16 cellular contexts compared by ENCODE assay signal in the genomic region with DNA sequence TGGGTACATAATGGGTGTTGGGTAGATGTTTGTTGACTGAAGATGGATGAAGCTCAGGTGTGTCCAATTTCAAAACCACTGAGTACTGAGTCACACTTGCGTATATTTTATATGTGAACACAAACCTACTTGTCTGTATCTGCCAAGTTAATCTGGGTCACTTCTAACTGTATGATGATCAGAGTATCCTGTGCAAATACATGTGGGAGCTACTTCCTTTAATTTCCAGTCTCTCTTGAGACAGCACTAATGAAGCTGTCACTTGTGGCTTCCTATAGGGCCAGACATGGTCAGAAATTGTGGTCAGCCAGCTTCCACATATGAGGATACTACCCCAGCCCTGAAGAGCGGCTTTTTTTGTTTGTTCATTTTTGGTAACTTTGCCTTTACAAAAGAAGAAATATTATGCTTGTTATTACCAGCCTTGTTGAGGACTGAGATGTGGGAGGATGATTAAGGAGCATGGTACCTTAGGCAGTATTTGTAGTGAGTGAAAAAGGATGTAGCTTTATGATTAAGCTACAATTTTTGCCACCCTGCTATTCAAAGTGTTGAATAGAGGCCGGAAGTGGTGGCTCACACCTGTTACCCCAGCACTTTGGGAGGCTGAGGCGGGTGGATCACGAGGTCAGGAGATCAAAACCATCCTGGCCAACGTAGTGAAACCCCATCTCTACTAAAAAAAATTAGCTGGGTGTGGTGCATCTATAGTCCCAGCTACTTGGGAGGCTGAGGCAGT. TPM values are rescaled to one million over a fixed set of nuclear protein-coding genes. Genes with fewer than 3 reads are reported as not detected.
A peak's percentile ranks its signal among the peaks of the same experiment; 100 is the strongest.
DNase-seq lines count a peak whose midpoint lies in the region; ATAC-seq, FAIRE-seq and TF ChIP-seq lines count a peak whose summit lies in the region.
"Had no signal": no experiment of that assay in that cellular context is flagged by ENCODE, and none has a peak within 500 bp of the region (broad histone marks: within the 10 kb centered on the region; RNA-seq: fewer than 3 reads in every experiment).

No MANE protein-coding gene starts in this region.

- peaks cover 17% of the 10 kb centered on the region for H3K36me3 Mint-ChIP-seq in CD4-positive, CD25-positive, alpha-beta regulatory T cell
- peaks cover 3% of the 10 kb centered on the region for H3K36me3 Mint-ChIP-seq in T-helper 17 cell (ENCODE audit: low read depth)

- no peak overlapping the region for H3K4me3 ChIP-seq in CD4-positive, CD25-positive, alpha-beta regulatory T cell (ENCODE audit: low read depth, low read length)
- H3K4me3 ChIP-seq in HL-60 (replicated peaks; ENCODE audit: insufficient read depth, low read length) (no peak overlapping the region), HepG2 (replicated peaks in 1 of 3; ENCODE audit: insufficient read depth in 1 of 3, low read depth in 2 of 3, low read length in 3 of 3) (no peak overlapping the region)
- H3K4me3 ChIP-seq: gastroesophageal sphincter, right atrium auricular region, stomach had no signal

- no peak overlapping the region for H3K9ac ChIP-seq in HepG2 (ENCODE audit: insufficient read depth, low read depth, low read length)

- no peak overlapping the region for H3K4me3 Mint-ChIP-seq in CD4-positive, CD25-positive, alpha-beta regulatory T cell
- no peak overlapping the region for H3K4me3 Mint-ChIP-seq in T-helper 17 cell

- WGBS in HepG2 (ENCODE audit: low lambda C conversion rate), result 95% methylated on average over 6 of the region's 6 CpGs

- TF ChIP-seq EP300 in HepG2 (IDR thresholded peaks at IDR 0.05; ENCODE audit: low read depth in 2 of 2, low read length in 2 of 2) (no peak), HepG2 (CRISPR knock-in tag; IDR thresholded peaks at IDR 0.05; ENCODE audit: borderline replicate concordance) (no peak)

- no peaks in the 10 kb centered on the region for H3K27me3 ChIP-seq in CD4-positive, CD25-positive, alpha-beta regulatory T cell (ENCODE audit: control insufficient read depth, insufficient read depth, low read length)
- H3K27me3 ChIP-seq in HL-60 (ENCODE audit: insufficient read depth, poor library complexity, severe bottlenecking) (no peaks in the 10 kb centered on the region), HepG2 (ENCODE audit: control insufficient read depth in 1 of 2, insufficient read depth in 2 of 2, low read length in 2 of 2) (no peaks in the 10 kb centered on the region)
- H3K27me3 ChIP-seq: gastroesophageal sphincter, right atrium auricular region, stomach had no signal

- TF ChIP-seq CTCF in HL-60 (IDR thresholded peaks at IDR 0.05; ENCODE audit: insufficient read depth, low read length), result no peak
- TF ChIP-seq CTCF in HepG2 (CRISPR knock-in tag; IDR thresholded peaks at IDR 0.05), result no peak

- no peaks in the 10 kb centered on the region for H3K79me2 ChIP-seq in HepG2 (ENCODE audit: insufficient read depth, low read length)

- CTCF ChIA-PET in HepG2 (lab: Yijun Ruan, JAX; ENCODE audit: low intra/inter-chr PET ratio, low total read pairs), result no interaction called here

- no peak for FAIRE-seq in HepG2 (lab: Jason Lieb, UNC)

- no peaks in the 10 kb centered on the region for H4K20me1 ChIP-seq in HepG2 (ENCODE audit: insufficient read depth, low read length)

- H3K27ac ChIP-seq in CD4-positive, CD25-positive, alpha-beta regulatory T cell (ENCODE audit: insufficient read depth, low read length, poor library complexity, severe bottlenecking), result no peak overlapping the region
- no peak overlapping the region for H3K27ac ChIP-seq in HL-60 (replicated peaks)
- no peak overlapping the region for H3K27ac ChIP-seq in HepG2 (ENCODE audit: extremely low read length, insufficient read depth, low read length)
- H3K27ac ChIP-seq: gastroesophageal sphincter, right atrium auricular region, stomach had no signal

- H3K4me1 ChIP-seq in CD4-positive, CD25-positive, alpha-beta regulatory T cell (ENCODE audit: control insufficient read depth, insufficient read depth, low read length, poor library complexity, severe bottlenecking), result no peaks in the 10 kb centered on the region
- H3K4me1 ChIP-seq in HepG2 (ENCODE audit: insufficient read depth, low read length), result peaks cover 69% of the 10 kb centered on the region
- H3K4me1 ChIP-seq: gastroesophageal sphincter, right atrium auricular region had no signal

- POLR2A ChIA-PET in HepG2 (lab: Yijun Ruan, JAX), result no interaction called here

- intact Hi-C loops in HepG2 (cut with micrococcal nuclease; ENCODE audit: unreplicated experiment), result no loop called here

- H3K9me3 Mint-ChIP-seq in CD4-positive, CD25-positive, alpha-beta regulatory T cell, result peaks cover 0 to 7% (median 4%) of the 10 kb centered on the region in 7 donors

- no peak overlapping the region for H3K4me2 ChIP-seq in HepG2 (ENCODE audit: low read depth, low read length)

- H3K9me3 ChIP-seq in CD4-positive, CD25-positive, alpha-beta regulatory T cell (ENCODE audit: control insufficient read depth in 2 of 2, low read length in 2 of 2), result peaks cover 0 to 3% of the 10 kb centered on the region in 2 experiments
- H3K9me3 ChIP-seq in T-helper 17 cell (ENCODE audit: control insufficient read depth, low read length, poor library complexity, severe bottlenecking) (no peaks in the 10 kb centered on the region), HepG2 (ENCODE audit: low read length) (peaks cover 10% of the 10 kb centered on the region)

- BruUV-seq in HepG2 (replicated peaks; lab: Mats Ljungman, UMichigan), result no TSS peak

- no peaks in the 10 kb centered on the region for H3K27me3 Mint-ChIP-seq in CD4-positive, CD25-positive, alpha-beta regulatory T cell
- no peaks in the 10 kb centered on the region for H3K27me3 Mint-ChIP-seq in T-helper 17 cell

- no peak overlapping the region for H2AFZ ChIP-seq in HepG2 (ENCODE audit: low read length)

- in situ Hi-C loops in HepG2 (cut with HindIII; ENCODE audit: extremely low pct_ligation_motif_present, low pct_unique_long_range_greater_than_20kb), result no loop called here

- no peak for TF ChIP-seq POLR2A in HepG2 (IDR thresholded peaks at IDR 0.05; ENCODE audit: insufficient read depth in 1 of 2, low read depth in 2 of 2, low read length in 2 of 2)

- H3K36me3 ChIP-seq in CD4-positive, CD25-positive, alpha-beta regulatory T cell (ENCODE audit: control insufficient read depth, insufficient read depth, low read length), result no peaks in the 10 kb centered on the region
- H3K36me3 ChIP-seq in HepG2 (replicated peaks in 1 of 2; ENCODE audit: control insufficient read depth in 1 of 2, insufficient read depth in 2 of 2, low read length in 2 of 2), result 0 out of 5 replicates have a peak, but pooled peaks cover 0 to 1% of the 10 kb centered on the region in 2 experiments
- H3K36me3 ChIP-seq: gastroesophageal sphincter, right atrium auricular region, stomach had no signal

- peak in 1 of 2 donors; percentile 20 for ATAC-seq in CD4-positive, CD25-positive, alpha-beta regulatory T cell (ENCODE audit: low read depth in 2 of 2)
- ATAC-seq in T-helper 17 cell (peak; percentile 70), HepG2 (no peak), GM19328 (IDR thresholded peaks at IDR 0.05; ENCODE audit: unreplicated experiment) (no peak), HG03045 (IDR thresholded peaks at IDR 0.05; ENCODE audit: unreplicated experiment) (no peak)
- ATAC-seq: gastroesophageal sphincter had no signal

- TF ChIP-seq RAD21 in HepG2 (CRISPR knock-in tag; IDR thresholded peaks at IDR 0.05), result no peak

- no peak for DNase-seq in CD4-positive, CD25-positive, alpha-beta regulatory T cell
- DNase-seq in HL-60 (ENCODE audit: low read depth in 1 of 2, low spot score in 1 of 2) (peak; percentile 80 to 83), T-helper 17 cell (no peak), HepG2 (ENCODE audit: low spot score) (peak; percentile 6), NCI-H2081 treated with DMSO at 0.1 percent for 48 hours (lab: John Stamatoyannopoulos, UW) (no peak)
- DNase-seq: activated CD4-positive, alpha-beta T cell treated with anti-CD3 and anti-CD28 coated beads for 4 hours; activated effector memory CD4-positive, alpha-beta T cell treated with anti-CD3 and anti-CD28 coated beads, Interleukin-2, amount 50 U/mL, for 16 hours; COR-L47; islet precursor cell; NCI-H524 treated with DMSO at 0.1 percent for 48 hours; stimulated activated CD4-positive, alpha-beta T cell treated with anti-CD3 and anti-CD28 coated beads, Interleukin-4, amount 100 ng/mL, for 1 hour; stomach had no signal

- H3K27ac Mint-ChIP-seq in CD4-positive, CD25-positive, alpha-beta regulatory T cell, result peak overlapping the region in 2 of 3 donors; percentile 26 to 38
- peak overlapping the region; percentile 45 for H3K27ac Mint-ChIP-seq in T-helper 17 cell

- H3K4me1 Mint-ChIP-seq in CD4-positive, CD25-positive, alpha-beta regulatory T cell, result peaks cover 0 to 6% (median 4%) of the 10 kb centered on the region in 4 donors
- H3K4me1 Mint-ChIP-seq in T-helper 17 cell, result peaks cover 15% of the 10 kb centered on the region

RNA-seq across cellular contexts. Expression of gene PLXNC1, which starts 32.4 kb away (rescaled TPM):
- 13.8 TPM for total RNA-seq in CD4-positive, CD25-positive, alpha-beta regulatory T cell
- polyA plus RNA-seq in CD4-positive, CD25-positive, alpha-beta regulatory T cell, result 1 to 10 TPM; 1.2 to 3.1 (median 2.3) TPM
- total RNA-seq in T-helper 17 cell (10 to 100 TPM; 26.5 to 30.6 TPM), HepG2 (2016; rRNA removed; fragmentation: Illumina TruSeq; extraction: Trizol) (7.3 and 11.2 TPM in 2 replicates)
- total RNA-seq in HepG2 (2016; cell fraction: cytosol; rRNA removed; fragmentation: Illumina TruSeq; extraction: Trizol; ENCODE audit: low read depth), result 8.1 and 9.0 TPM in 2 replicates
- total RNA-seq in HepG2 (2016; cell fraction: insoluble cytoplasmic fraction; rRNA removed; fragmentation: Illumina TruSeq; extraction: Trizol), result 6.3 and 12.7 TPM in 2 replicates
- 2.8 and 3.1 TPM in 2 replicates for total RNA-seq in HepG2 (2016; cell fraction: membrane; rRNA removed; fragmentation: Illumina TruSeq; extraction: Trizol)
- total RNA-seq in HepG2 (2016; cell fraction: nucleus; rRNA removed; fragmentation: Illumina TruSeq; extraction: Trizol), result 20.3 and 30.3 TPM in 2 replicates
- 6.0 and 6.6 TPM in 2 replicates for polyA plus RNA-seq in HepG2 (2011; rRNA removed)
- polyA plus RNA-seq in HepG2 (2011; cell fraction: cytosol; rRNA removed), result 2.7 and 3.6 TPM in 2 replicates
- 13.0 and 16.5 TPM in 2 replicates for polyA plus RNA-seq in HepG2 (2011; cell fraction: nucleus; rRNA removed)
- 4.8 and 5.2 TPM in 2 replicates for polyA plus RNA-seq in HepG2 (2012)
- 0.16 and 0.22 TPM in 2 replicates for polyA plus RNA-seq in HepG2 (2016; cell fraction: cytosol; fragmentation: Illumina TruSeq; extraction: Trizol; ENCODE audit: low read depth)
- polyA plus RNA-seq in HepG2 (2016; cell fraction: insoluble cytoplasmic fraction; fragmentation: Illumina TruSeq; extraction: Trizol; ENCODE audit: low read depth), result 3.0 and 3.1 TPM in 2 replicates
- 0.32 and 0.63 TPM in 2 replicates for polyA plus RNA-seq in HepG2 (2016; cell fraction: membrane; fragmentation: Illumina TruSeq; extraction: Trizol; ENCODE audit: low read depth)
- 13.8 and 13.9 TPM in 2 replicates for polyA plus RNA-seq in HepG2 (2016; cell fraction: nucleus; fragmentation: Illumina TruSeq; extraction: Trizol; ENCODE audit: insufficient read depth, low read depth)
- 0.37 and 27.7 TPM in 2 replicates for polyA minus RNA-seq in HepG2 (2011; rRNA and poly(A)+ RNA removed; ENCODE audit: low replicate concordance)
- polyA minus RNA-seq in HepG2 (2011; cell fraction: cytosol; rRNA and poly(A)+ RNA removed), result 6.3 and 6.7 TPM in 2 replicates
- polyA minus RNA-seq in HepG2 (2011; cell fraction: nucleus; rRNA and poly(A)+ RNA removed), result 59.7 and 63.2 TPM in 2 replicates

Comparison
In these comparisons a context has a peak if more than half of its experiments do, and no peak if none do; other contexts are left out.
1. DNase-seq: peak in HL-60 (2 of 2) and HepG2 (single experiment); none in CD4-positive, CD25-positive, alpha-beta regulatory T cell (0 of 3), T-helper 17 cell (0 of 3) and NCI-H2081 treated with DMSO at 0.1 percent for 48 hours (single experiment).